ENCODE assay signal across 10 cellular contexts in the genomic region with DNA sequence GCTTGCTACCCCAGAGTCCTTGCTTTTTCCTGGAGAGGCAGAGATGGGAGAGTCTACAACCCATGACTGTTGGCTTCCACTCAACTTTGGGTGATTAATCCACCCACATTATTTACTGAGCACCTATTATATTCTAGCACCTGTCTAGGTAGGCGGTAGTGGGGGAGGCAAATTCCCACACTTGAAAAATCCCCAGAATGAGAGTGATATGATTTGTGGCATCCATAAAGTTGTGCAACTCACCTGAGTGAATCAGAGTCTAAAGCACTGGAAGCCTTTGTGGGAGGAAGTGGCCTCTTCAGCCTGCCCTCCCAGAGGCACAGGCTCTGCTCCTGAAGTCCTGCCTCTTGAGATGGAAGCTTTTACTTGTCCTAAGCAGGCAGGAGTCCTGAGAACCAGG. TPM values are rescaled to one million over a fixed set of nuclear protein-coding genes. Genes with fewer than 3 reads are reported as not detected.
DNase-seq lines count a peak whose midpoint lies in the region; ATAC-seq, FAIRE-seq and TF ChIP-seq lines count a peak whose summit lies in the region.
"Had no signal": no experiment of that assay in that cellular context is flagged by ENCODE, and none has a peak within 500 bp of the region (broad histone marks: within the 10 kb centered on the region; RNA-seq: fewer than 3 reads in every experiment).

No MANE protein-coding gene starts in this region.

- WGBS in mesendoderm (ENCODE audit: extremely low coverage, insufficient coverage, low lambda C conversion rate), result no CpG with 5 or more reads among the region's 1 CpG

- H3K27ac ChIP-seq in HUES6 (ENCODE audit: low read depth, low read length) (peak overlapping the region; percentile 42; the same call in 1 of the 2 replicates), mesendoderm (ENCODE audit: low read depth, low read length) (no peak overlapping the region)
- H3K27ac ChIP-seq: neural progenitor cell had no signal

- H3K56ac ChIP-seq in mesendoderm (ENCODE audit: low read length), result peak overlapping the region; percentile 51

- no peak overlapping the region for H3K4me2 ChIP-seq in mesendoderm (ENCODE audit: low read length)
- H3K4me2 ChIP-seq: neural progenitor cell had no signal

- no peak for FAIRE-seq in GM12891 (lab: Jason Lieb, UNC)

- H2BK5ac ChIP-seq in mesendoderm (ENCODE audit: low read length), result peak overlapping the region; percentile 56

- peak overlapping the region; percentile 61 for H2AK5ac ChIP-seq in mesendoderm (ENCODE audit: low read length)

- H2BK120ac ChIP-seq in mesendoderm (ENCODE audit: low read depth, low read length), result peak overlapping the region; percentile 31

- peak overlapping the region in 1 of 2 donors; percentile 80 for H3K27ac Mint-ChIP-seq in activated naive CD4-positive, alpha-beta T cell treated with anti-CD3 and anti-CD28 coated beads, Interleukin-2, amount 50 U/mL, for 72 hours
- H3K27ac Mint-ChIP-seq: T-helper 17 cell had no signal

- H3K4ac ChIP-seq in mesendoderm (ENCODE audit: low read depth, low read length), result no peak overlapping the region

- peak; percentile 63 to 73 for ATAC-seq in activated naive CD4-positive, alpha-beta T cell treated with anti-CD3 and anti-CD28 coated beads, Interleukin-2, amount 50 U/mL, for 72 hours
- ATAC-seq: T-helper 17 cell had no signal

- H4K8ac ChIP-seq in mesendoderm (ENCODE audit: low read depth, low read length), result no peak overlapping the region

- H3K18ac ChIP-seq in mesendoderm (ENCODE audit: low read length), result peak overlapping the region; percentile 61

- H3K9me3 Mint-ChIP-seq in activated naive CD4-positive, alpha-beta T cell treated with anti-CD3 and anti-CD28 coated beads, Interleukin-2, amount 50 U/mL, for 72 hours, result no peaks in the 10 kb centered on the region
- H3K9me3 Mint-ChIP-seq: neural progenitor cell had no signal

- no peaks in the 10 kb centered on the region for H3K36me3 ChIP-seq in HUES6 (ENCODE audit: control insufficient read depth, insufficient read depth, low read length)
- H3K36me3 ChIP-seq in mesendoderm (ENCODE audit: control insufficient read depth, insufficient read depth, low read length), result no peaks in the 10 kb centered on the region
- H3K36me3 ChIP-seq: neural progenitor cell had no signal

- H3K9ac ChIP-seq in HUES6 (ENCODE audit: low read length) (peak overlapping the region; percentile 40), mesendoderm (ENCODE audit: low read length) (peak overlapping the region; percentile 10)
- H3K9ac ChIP-seq: neural progenitor cell had no signal

- H3K4me1 ChIP-seq in HUES6 (ENCODE audit: control insufficient read depth, insufficient read depth, low read length) (peaks cover 11% of the 10 kb centered on the region), mesendoderm (ENCODE audit: control insufficient read depth, low read depth, low read length) (peaks cover 12% of the 10 kb centered on the region)

- no peaks in the 10 kb centered on the region for H3K36me3 Mint-ChIP-seq in activated naive CD4-positive, alpha-beta T cell treated with anti-CD3 and anti-CD28 coated beads, Interleukin-2, amount 50 U/mL, for 72 hours
- H3K36me3 Mint-ChIP-seq: neural progenitor cell had no signal

- H3K23ac ChIP-seq in mesendoderm (ENCODE audit: low read length), result no peak overlapping the region

- H3K79me1 ChIP-seq in mesendoderm (ENCODE audit: low read length), result no peaks in the 10 kb centered on the region

- no peaks in the 10 kb centered on the region for H3K27me3 ChIP-seq in HUES6 (ENCODE audit: control insufficient read depth, insufficient read depth, low read length)
- H3K27me3 ChIP-seq in mesendoderm (ENCODE audit: insufficient read depth, low read length, poor library complexity), result no peaks in the 10 kb centered on the region
- H3K27me3 ChIP-seq: neural progenitor cell had no signal

- H3K4me3 ChIP-seq in HUES6 (ENCODE audit: low read depth, low read length), result peak overlapping the region; percentile 19; the same call in 1 of the 2 replicates
- H3K4me3 ChIP-seq in mesendoderm (ENCODE audit: low read length), result no peak overlapping the region
- H3K4me3 ChIP-seq: neural progenitor cell had no signal

- H3K79me2 ChIP-seq in mesendoderm (ENCODE audit: control insufficient read depth, insufficient read depth, low read length), result no peaks in the 10 kb centered on the region

- H3K9me3 ChIP-seq in HUES6 (ENCODE audit: control insufficient read depth, insufficient read depth, low read depth, low read length), result no peaks in the 10 kb centered on the region

- no peak overlapping the region for H2BK15ac ChIP-seq in mesendoderm (replicated peaks; ENCODE audit: low read depth)

- no peak for DNase-seq in GM12891 (ENCODE audit: insufficient read length, low spot score)
- DNase-seq in activated naive CD4-positive, alpha-beta T cell treated with anti-CD3 and anti-CD28 coated beads, Interleukin-2, amount 50 U/mL, for 72 hours (ENCODE audit: low spot score in 2 of 2), result no peak
- no peak for DNase-seq in mesendoderm
- DNase-seq in NCI-H2081 (lab: John Stamatoyannopoulos, UW), result no peak
- DNase-seq in ureter (ENCODE audit: low spot score), result no peak
- DNase-seq in NCI-H2081 treated with DMSO at 0.1 percent for 48 hours (lab: John Stamatoyannopoulos, UW), result no peak
- DNase-seq: NCI-H1105, T-helper 17 cell had no signal

- H4K5ac ChIP-seq in mesendoderm (ENCODE audit: low read length), result peak overlapping the region; percentile 73

- no peak for TF ChIP-seq POLR2A in GM12891 (IDR thresholded peaks at IDR 0.05; ENCODE audit: low read depth, low read length)

TF ChIP-seq in GM12891, 5 proteins besides CTCF, POLR2A, EP300 and RAD21:
- TF ChIP-seq TAF1 (IDR thresholded peaks at IDR 0.05; ENCODE audit: low read depth, low read length), result no peak
- TF ChIP-seq PAX5 (IDR thresholded peaks at IDR 0.05; ENCODE audit: insufficient read depth, low read length, severe bottlenecking), result no peak
- TF ChIP-seq POLR2AphosphoS5 (IDR thresholded peaks at IDR 0.05; ENCODE audit: low read depth, low read length), result no peak
- no peak for TF ChIP-seq POU2F2 (IDR thresholded peaks at IDR 0.05; ENCODE audit: low read depth, low read length)
- TF ChIP-seq SPI1 (IDR thresholded peaks at IDR 0.05; ENCODE audit: low read depth, low read length), result 0 out of 2 replicates have a peak, but pooled peaks have one; percentile 11

RNA-seq across cellular contexts. Expression of a gene that starts 40.4 kb away (rescaled TPM):
- polyA plus RNA-seq in GM12891 (2012; ENCODE audit: low read depth, missing spikeins), result 84.5 TPM
- total RNA-seq in activated naive CD4-positive, alpha-beta T cell treated with anti-CD3 and anti-CD28 coated beads, Interleukin-2, amount 50 U/mL, for 72 hours, result 100 to 1,000 TPM; 125 to 138 TPM
- 390 TPM for polyA plus RNA-seq in mesendoderm (2013, experiment 1 of 2)
- polyA plus RNA-seq in mesendoderm (2013, experiment 2 of 2), result 383 TPM
- 335 TPM for total RNA-seq in ureter
